22 cellular contexts compared by ENCODE assay signal in the genomic region with DNA sequence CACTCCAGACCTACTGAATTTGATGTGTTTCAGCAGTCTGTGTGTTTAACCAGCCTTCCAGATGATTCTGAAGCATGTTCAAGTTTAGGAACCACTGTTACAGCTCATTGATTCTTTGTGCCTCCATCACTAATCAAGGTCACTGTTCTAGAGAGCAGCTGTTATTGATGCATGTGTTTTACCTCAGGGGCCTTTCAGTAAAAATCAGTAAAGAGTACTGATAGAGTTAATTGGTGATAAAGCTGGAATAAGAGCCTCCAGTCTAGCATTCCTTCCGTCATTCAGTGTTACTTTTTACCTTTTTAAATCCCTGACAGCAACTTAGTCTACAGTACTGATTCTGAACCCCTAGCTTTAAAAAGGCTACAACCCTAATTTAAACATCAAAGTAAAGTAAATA.
"Had no signal": no experiment of that assay in that cellular context is flagged by ENCODE, and none has a peak within 500 bp of the region (broad histone marks: within the 10 kb centered on the region; RNA-seq: fewer than 3 reads in every experiment).

No MANE protein-coding gene starts in this region.

- DNase-seq: activated CD4-positive, alpha-beta memory T cell treated with anti-CD3 and anti-CD28 coated beads for 36 hours; activated CD4-positive, alpha-beta T cell treated with anti-CD3 and anti-CD28 coated beads for 48 hours; activated T-cell treated with anti-CD3 and anti-CD28 coated beads for 4 hours; adrenal gland; head of caudate nucleus; hypothalamus; left cardiac atrium; mesendoderm; mucosa of descending colon; naive B cell; right cardiac atrium; stimulated activated CD4-positive, alpha-beta T cell treated with anti-CD3 and anti-CD28 coated beads, Interleukin-4, amount 100 ng/mL, for 24 hours; stimulated activated naive CD4-positive, alpha-beta T cell treated with Interleukin-2 at 50 U/mL for 16 hours; upper lobe of right lung had no signal

- H3K9me3 ChIP-seq: adrenal gland, breast epithelium, gastroesophageal sphincter, mucosa of descending colon, prostate gland, upper lobe of right lung had no signal

- H3K27me3 ChIP-seq: adrenal gland, breast epithelium, gastroesophageal sphincter, upper lobe of right lung had no signal

- H3K4me3 Mint-ChIP-seq: activated CD4-positive, alpha-beta memory T cell treated with anti-CD3 and anti-CD28 coated beads for 36 hours; naive B cell; neural crest cell; T-helper 1 cell treated with Interleukin-12 subunit alpha and Interleukin-12 subunit beta and Interleukin-4 antibody, amounts not matched to agents 30 μg/mL and 1 μg/mL, for 36 hours had no signal

- H3K27ac ChIP-seq: adrenal gland, breast epithelium, coronary artery, epithelial cell of prostate, prostate gland, upper lobe of right lung had no signal

- H3K9me3 Mint-ChIP-seq: activated CD4-positive, alpha-beta memory T cell treated with anti-CD3 and anti-CD28 coated beads for 36 hours; activated naive CD4-positive, alpha-beta T cell treated with anti-CD3 and anti-CD28 coated beads, Interleukin-2, amount 50 U/mL, for 72 hours; naive B cell; neural crest cell; T-helper 1 cell treated with Interleukin-12 subunit alpha and Interleukin-12 subunit beta and Interleukin-4 antibody, amounts not matched to agents 30 μg/mL and 1 μg/mL, for 36 hours had no signal

- H3K27ac Mint-ChIP-seq: activated CD4-positive, alpha-beta memory T cell treated with anti-CD3 and anti-CD28 coated beads for 36 hours; activated naive CD4-positive, alpha-beta T cell treated with anti-CD3 and anti-CD28 coated beads, Interleukin-2, amount 50 U/mL, for 72 hours; naive B cell; T-helper 1 cell treated with Interleukin-12 subunit alpha and Interleukin-12 subunit beta and Interleukin-4 antibody, amounts not matched to agents 30 μg/mL and 1 μg/mL, for 36 hours had no signal

- H3K4me1 ChIP-seq: breast epithelium, prostate gland had no signal

- H3K27me3 Mint-ChIP-seq: activated CD4-positive, alpha-beta memory T cell treated with anti-CD3 and anti-CD28 coated beads for 36 hours; naive B cell had no signal

- ATAC-seq: activated naive CD4-positive, alpha-beta T cell treated with anti-CD3 and anti-CD28 coated beads, Interleukin-2, amount 50 U/mL, for 72 hours; gastroesophageal sphincter; left cardiac atrium; mucosa of descending colon; right cardiac atrium; upper lobe of right lung had no signal

- H3K4me3 ChIP-seq: adrenal gland, breast epithelium, coronary artery, gastroesophageal sphincter, mucosa of descending colon, prostate gland, upper lobe of right lung had no signal

- H3K4me1 Mint-ChIP-seq: naive B cell had no signal

- H3K36me3 ChIP-seq: breast epithelium, prostate gland had no signal
